Comparison of ENCODE assay signal across 25 cellular contexts in the genomic region with DNA sequence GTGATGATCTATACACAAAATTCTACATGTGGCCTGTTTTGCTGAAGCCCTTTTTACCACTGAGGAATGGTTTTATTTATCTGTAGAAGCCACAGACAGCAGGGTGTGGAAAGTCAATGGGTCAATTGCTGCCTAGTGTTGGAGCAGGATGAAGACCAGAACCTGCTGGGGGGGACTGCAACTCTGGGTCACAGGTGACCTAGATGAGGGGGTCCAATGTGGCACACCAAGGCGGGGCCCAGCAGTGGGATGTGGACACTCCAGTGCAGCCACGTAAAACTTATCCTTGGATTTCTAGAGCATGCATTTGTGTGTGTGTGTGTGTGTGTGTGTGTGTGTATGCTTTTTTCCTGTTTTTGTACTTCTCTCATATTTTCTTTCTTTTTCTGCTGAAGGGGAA.
"Had no signal": no experiment of that assay in that cellular context is flagged by ENCODE, and none has a peak within 500 bp of the region (broad histone marks: within the 10 kb centered on the region; RNA-seq: fewer than 3 reads in every experiment).

No MANE protein-coding gene starts in this region.

- H3K9me3 ChIP-seq: esophagus squamous epithelium, gastroesophageal sphincter had no signal

- H3K27ac ChIP-seq: brain microvascular endothelial cell, epithelial cell of prostate, esophagus squamous epithelium, gastroesophageal sphincter had no signal

- DNase-seq: activated CD4-positive, alpha-beta memory T cell treated with anti-CD3 and anti-CD28 coated beads, Interleukin-2, amount 10 ng/mL, durations not matched to agents 7 days and 5 days; activated CD4-positive, alpha-beta T cell treated with anti-CD3 and anti-CD28 coated beads for 1 hour; activated CD4-positive, alpha-beta T cell treated with anti-CD3 and anti-CD28 coated beads for 4 hours; activated CD4-positive, alpha-beta T cell treated with anti-CD3 and anti-CD28 coated beads, Interleukin-2, amount 10 ng/mL, durations not matched to agents 7 days and 5 days; activated CD4-positive, alpha-beta T cell treated with anti-CD3 and anti-CD28 coated beads, Interleukin-2, amount 50 U/mL, for 4 hours; activated CD8-positive, alpha-beta memory T cell treated with anti-CD3 and anti-CD28 coated beads, Interleukin-2, amount 50 U/mL, for 48 hours; activated gamma-delta T cell; activated naive CD4-positive, alpha-beta T cell; activated naive CD4-positive, alpha-beta T cell treated with anti-CD3 and anti-CD28 coated beads, Interleukin-2, amount 10 ng/mL, durations not matched to agents 7 days and 5 days; activated naive CD8-positive, alpha-beta T cell treated with anti-CD3 and anti-CD28 coated beads, Interleukin-2, amount 10 ng/mL, durations not matched to agents 7 days and 5 days; activated T-cell treated with anti-CD3 and anti-CD28 coated beads for 4 hours; activated T-cell treated with anti-CD3 and anti-CD28 coated beads, Interleukin-2, amount 50 U/mL, for 24 hours; activated T-cell treated with anti-CD3 and anti-CD28 coated beads, Interleukin-2, amount 50 U/mL, for 72 hours; brain microvascular endothelial cell; cortex of kidney; dermis blood vessel endothelial cell; effector CD4-positive, alpha-beta T cell; effector memory CD8-positive, alpha-beta T cell; esophagus squamous epithelium; foreskin melanocyte; T-helper 2 cell had no signal

- H3K36me3 ChIP-seq: brain microvascular endothelial cell, esophagus squamous epithelium, gastroesophageal sphincter had no signal

- H3K36me3 Mint-ChIP-seq: activated naive CD4-positive, alpha-beta T cell treated with anti-CD3 and anti-CD28 coated beads, Interleukin-2, amount 10 ng/mL, durations not matched to agents 7 days and 5 days; activated naive CD4-positive, alpha-beta T cell treated with anti-CD3 and anti-CD28 coated beads, Interleukin-2, amount 50 U/mL, for 72 hours; activated naive CD8-positive, alpha-beta T cell treated with anti-CD3 and anti-CD28 coated beads, Interleukin-2, amount 10 ng/mL, durations not matched to agents 7 days and 5 days had no signal

- H3K27ac Mint-ChIP-seq: activated CD4-positive, alpha-beta memory T cell treated with anti-CD3 and anti-CD28 coated beads, Interleukin-2, amount 10 ng/mL, durations not matched to agents 7 days and 5 days; activated CD4-positive, alpha-beta T cell treated with anti-CD3 and anti-CD28 coated beads, Interleukin-2, amount 10 ng/mL, durations not matched to agents 7 days and 5 days; activated naive CD4-positive, alpha-beta T cell treated with anti-CD3 and anti-CD28 coated beads, Interleukin-2, amount 10 ng/mL, durations not matched to agents 7 days and 5 days; activated naive CD8-positive, alpha-beta T cell treated with anti-CD3 and anti-CD28 coated beads, Interleukin-2, amount 10 ng/mL, durations not matched to agents 7 days and 5 days; activated T-cell treated with anti-CD3 and anti-CD28 coated beads, Interleukin-2, amount 50 U/mL, for 24 hours; activated T-cell treated with anti-CD3 and anti-CD28 coated beads, Interleukin-2, amount 50 U/mL, for 72 hours; effector memory CD8-positive, alpha-beta T cell had no signal

- ATAC-seq: activated naive CD4-positive, alpha-beta T cell treated with anti-CD3 and anti-CD28 coated beads, Interleukin-2, amount 50 U/mL, for 72 hours; activated T-cell treated with anti-CD3 and anti-CD28 coated beads, Interleukin-2, amount 50 U/mL, for 72 hours; effector memory CD8-positive, alpha-beta T cell; gastroesophageal sphincter had no signal

- H3K4me3 ChIP-seq: esophagus squamous epithelium, gastroesophageal sphincter had no signal

- H3K4me1 Mint-ChIP-seq: activated CD4-positive, alpha-beta memory T cell treated with anti-CD3 and anti-CD28 coated beads, Interleukin-2, amount 10 ng/mL, durations not matched to agents 7 days and 5 days; activated CD4-positive, alpha-beta T cell treated with anti-CD3 and anti-CD28 coated beads, Interleukin-2, amount 10 ng/mL, durations not matched to agents 7 days and 5 days; activated naive CD4-positive, alpha-beta T cell treated with anti-CD3 and anti-CD28 coated beads, Interleukin-2, amount 10 ng/mL, durations not matched to agents 7 days and 5 days; activated naive CD8-positive, alpha-beta T cell treated with anti-CD3 and anti-CD28 coated beads, Interleukin-2, amount 10 ng/mL, durations not matched to agents 7 days and 5 days; central memory CD8-positive, alpha-beta T cell had no signal

- H3K4me3 Mint-ChIP-seq: activated CD4-positive, alpha-beta memory T cell treated with anti-CD3 and anti-CD28 coated beads, Interleukin-2, amount 10 ng/mL, durations not matched to agents 7 days and 5 days; activated CD4-positive, alpha-beta T cell treated with anti-CD3 and anti-CD28 coated beads, Interleukin-2, amount 10 ng/mL, durations not matched to agents 7 days and 5 days; activated naive CD4-positive, alpha-beta T cell treated with anti-CD3 and anti-CD28 coated beads, Interleukin-2, amount 10 ng/mL, durations not matched to agents 7 days and 5 days; activated naive CD8-positive, alpha-beta T cell treated with anti-CD3 and anti-CD28 coated beads, Interleukin-2, amount 10 ng/mL, durations not matched to agents 7 days and 5 days; activated T-cell treated with anti-CD3 and anti-CD28 coated beads, Interleukin-2, amount 50 U/mL, for 24 hours; activated T-cell treated with anti-CD3 and anti-CD28 coated beads, Interleukin-2, amount 50 U/mL, for 72 hours; central memory CD8-positive, alpha-beta T cell; effector memory CD8-positive, alpha-beta T cell had no signal

- H3K27me3 ChIP-seq: brain microvascular endothelial cell had no signal

- H3K27me3 Mint-ChIP-seq: activated CD4-positive, alpha-beta memory T cell treated with anti-CD3 and anti-CD28 coated beads, Interleukin-2, amount 10 ng/mL, durations not matched to agents 7 days and 5 days; activated CD4-positive, alpha-beta T cell treated with anti-CD3 and anti-CD28 coated beads, Interleukin-2, amount 10 ng/mL, durations not matched to agents 7 days and 5 days; activated naive CD8-positive, alpha-beta T cell treated with anti-CD3 and anti-CD28 coated beads, Interleukin-2, amount 10 ng/mL, durations not matched to agents 7 days and 5 days; activated T-cell treated with anti-CD3 and anti-CD28 coated beads, Interleukin-2, amount 50 U/mL, for 24 hours had no signal

- H3K9me3 Mint-ChIP-seq: activated CD4-positive, alpha-beta memory T cell treated with anti-CD3 and anti-CD28 coated beads, Interleukin-2, amount 10 ng/mL, durations not matched to agents 7 days and 5 days; activated CD4-positive, alpha-beta T cell treated with anti-CD3 and anti-CD28 coated beads, Interleukin-2, amount 10 ng/mL, durations not matched to agents 7 days and 5 days; activated naive CD4-positive, alpha-beta T cell treated with anti-CD3 and anti-CD28 coated beads, Interleukin-2, amount 10 ng/mL, durations not matched to agents 7 days and 5 days; activated naive CD4-positive, alpha-beta T cell treated with anti-CD3 and anti-CD28 coated beads, Interleukin-2, amount 50 U/mL, for 72 hours; activated naive CD8-positive, alpha-beta T cell treated with anti-CD3 and anti-CD28 coated beads, Interleukin-2, amount 10 ng/mL, durations not matched to agents 7 days and 5 days; activated T-cell treated with anti-CD3 and anti-CD28 coated beads, Interleukin-2, amount 50 U/mL, for 24 hours; activated T-cell treated with anti-CD3 and anti-CD28 coated beads, Interleukin-2, amount 50 U/mL, for 72 hours; central memory CD8-positive, alpha-beta T cell; effector memory CD8-positive, alpha-beta T cell had no signal
